26 cellular contexts compared by ENCODE assay signal in the genomic region with DNA sequence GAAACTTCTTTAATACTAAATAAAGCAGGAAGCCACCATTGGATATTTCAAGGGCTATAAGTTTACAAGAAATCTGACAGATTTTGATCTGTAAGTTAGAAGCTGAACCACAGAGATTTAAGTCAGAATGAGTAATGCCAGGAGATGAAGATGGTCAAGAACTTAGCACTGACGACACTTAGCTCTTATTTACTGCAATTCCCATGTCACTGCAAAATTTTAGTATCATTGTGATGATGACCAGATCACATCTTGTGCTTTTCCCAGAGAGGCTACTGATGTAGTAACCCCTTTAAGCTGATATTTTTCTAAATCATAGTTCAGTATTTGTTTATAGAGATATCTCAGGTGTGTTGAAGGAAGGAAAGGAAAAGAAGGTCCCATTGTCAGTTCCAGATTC. TPM values are rescaled to one million over a fixed set of nuclear protein-coding genes. Genes with fewer than 3 reads are reported as not detected.
"Had no signal": no experiment of that assay in that cellular context is flagged by ENCODE, and none has a peak within 500 bp of the region (broad histone marks: within the 10 kb centered on the region; RNA-seq: fewer than 3 reads in every experiment).

No MANE protein-coding gene starts in this region.

- H3K27ac ChIP-seq: colonic mucosa, epithelial cell of prostate, esophagus squamous epithelium, gastrocnemius medialis, heart right ventricle, left lung, lower lobe of right lung had no signal

- H3K4me3 ChIP-seq: colonic mucosa, esophagus squamous epithelium, gastrocnemius medialis, heart right ventricle, left lung, lower lobe of right lung had no signal

- DNase-seq: colonic mucosa; cortex of kidney; effector CD8-positive, alpha-beta T cell; effector memory CD8-positive, alpha-beta T cell; endodermal cell; erythroblast; esophagus squamous epithelium; foreskin fibroblast; foreskin melanocyte; gastrocnemius medialis; glutamatergic neuron; head of caudate nucleus; heart right ventricle; hippocampal formation; left cardiac atrium; left lung; left ventricle myocardium superior; lower lobe of right lung; mesendoderm; midbrain had no signal

- H3K36me3 ChIP-seq: colonic mucosa, esophagus squamous epithelium, gastrocnemius medialis, heart right ventricle, left lung, lower lobe of right lung had no signal

- ATAC-seq: effector memory CD8-positive, alpha-beta T cell; esophagus mucosa; gastrocnemius medialis; heart right ventricle; left cardiac atrium; left lung; left ventricle myocardium superior; lower lobe of right lung had no signal

- H3K9me3 ChIP-seq: colonic mucosa, esophagus squamous epithelium, gastrocnemius medialis, left lung, lower lobe of right lung had no signal

- H3K27me3 ChIP-seq: colonic mucosa, esophagus squamous epithelium, gastrocnemius medialis, heart right ventricle, left lung had no signal

- H3K4me1 ChIP-seq: colonic mucosa, esophagus squamous epithelium, gastrocnemius medialis, heart right ventricle, left lung, lower lobe of right lung had no signal

RNA-seq across cellular contexts. Expression of a gene that starts 59.4 kb away (rescaled TPM):
- total RNA-seq: dermis microvascular lymphatic vessel endothelial cell, endodermal cell, glomerular endothelial cell, kidney epithelial cell, lung microvascular endothelial cell had no signal
